1 cellular context compared by ENCODE assay signal in genomic region chr2:69306897-69307695, GRCh38.
TF ChIP-seq lines count a peak whose summit lies in the region.

No MANE protein-coding gene starts in this region.

TF ChIP-seq in WTC11, 78 proteins besides CTCF, POLR2A, EP300 and RAD21 (continued from another document and continues in another):
- TF ChIP-seq, protein P1, sequence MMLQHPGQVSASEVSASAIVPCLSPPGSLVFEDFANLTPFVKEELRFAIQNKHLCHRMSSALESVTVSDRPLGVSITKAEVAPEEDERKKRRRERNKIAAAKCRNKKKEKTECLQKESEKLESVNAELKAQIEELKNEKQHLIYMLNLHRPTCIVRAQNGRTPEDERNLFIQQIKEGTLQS (CRISPR knock-in tag; conservative IDR thresholded peaks at IDR 0.05): no peak
- TF ChIP-seq ZNF317 (CRISPR knock-in tag; IDR thresholded peaks at IDR 0.05; ENCODE audit: borderline replicate concordance, low read depth): no peak
- no peak for TF ChIP-seq NFE2L1 (CRISPR knock-in tag; IDR thresholded peaks at IDR 0.05)
- no peak for TF ChIP-seq FOXJ3 (CRISPR knock-in tag; IDR thresholded peaks at IDR 0.05; ENCODE audit: borderline replicate concordance)
- TF ChIP-seq PRDM15 (CRISPR knock-in tag; IDR thresholded peaks at IDR 0.05): no peak
- no peak for TF ChIP-seq ESRRA (CRISPR knock-in tag; IDR thresholded peaks at IDR 0.05; ENCODE audit: borderline replicate concordance)
- TF ChIP-seq GTF2I (CRISPR knock-in tag; conservative IDR thresholded peaks at IDR 0.05): no peak
- TF ChIP-seq IRF2 (CRISPR knock-in tag; IDR thresholded peaks at IDR 0.05; ENCODE audit: borderline replicate concordance, low read depth): no peak
- no peak for TF ChIP-seq ERG (CRISPR knock-in tag; IDR thresholded peaks at IDR 0.05)
- no peak for TF ChIP-seq ZNF396 (CRISPR knock-in tag; IDR thresholded peaks at IDR 0.05; ENCODE audit: borderline replicate concordance)
- TF ChIP-seq, protein P2, sequence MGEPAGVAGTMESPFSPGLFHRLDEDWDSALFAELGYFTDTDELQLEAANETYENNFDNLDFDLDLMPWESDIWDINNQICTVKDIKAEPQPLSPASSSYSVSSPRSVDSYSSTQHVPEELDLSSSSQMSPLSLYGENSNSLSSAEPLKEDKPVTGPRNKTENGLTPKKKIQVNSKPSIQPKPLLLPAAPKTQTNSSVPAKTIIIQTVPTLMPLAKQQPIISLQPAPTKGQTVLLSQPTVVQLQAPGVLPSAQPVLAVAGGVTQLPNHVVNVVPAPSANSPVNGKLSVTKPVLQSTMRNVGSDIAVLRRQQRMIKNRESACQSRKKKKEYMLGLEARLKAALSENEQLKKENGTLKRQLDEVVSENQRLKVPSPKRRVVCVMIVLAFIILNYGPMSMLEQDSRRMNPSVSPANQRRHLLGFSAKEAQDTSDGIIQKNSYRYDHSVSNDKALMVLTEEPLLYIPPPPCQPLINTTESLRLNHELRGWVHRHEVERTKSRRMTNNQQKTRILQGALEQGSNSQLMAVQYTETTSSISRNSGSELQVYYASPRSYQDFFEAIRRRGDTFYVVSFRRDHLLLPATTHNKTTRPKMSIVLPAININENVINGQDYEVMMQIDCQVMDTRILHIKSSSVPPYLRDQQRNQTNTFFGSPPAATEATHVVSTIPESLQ (CRISPR knock-in tag; IDR thresholded peaks at IDR 0.05): no peak
- TF ChIP-seq, protein P3, sequence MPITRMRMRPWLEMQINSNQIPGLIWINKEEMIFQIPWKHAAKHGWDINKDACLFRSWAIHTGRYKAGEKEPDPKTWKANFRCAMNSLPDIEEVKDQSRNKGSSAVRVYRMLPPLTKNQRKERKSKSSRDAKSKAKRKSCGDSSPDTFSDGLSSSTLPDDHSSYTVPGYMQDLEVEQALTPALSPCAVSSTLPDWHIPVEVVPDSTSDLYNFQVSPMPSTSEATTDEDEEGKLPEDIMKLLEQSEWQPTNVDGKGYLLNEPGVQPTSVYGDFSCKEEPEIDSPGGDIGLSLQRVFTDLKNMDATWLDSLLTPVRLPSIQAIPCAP (CRISPR knock-in tag; IDR thresholded peaks at IDR 0.05): no peak
- no peak for TF ChIP-seq JAZF1 (CRISPR knock-in tag; IDR thresholded peaks at IDR 0.05)
- 0 out of 2 replicates have a peak, but pooled peaks have one; percentile 13 for TF ChIP-seq JUN (CRISPR knock-in tag; IDR thresholded peaks at IDR 0.05)
- TF ChIP-seq, protein P4, sequence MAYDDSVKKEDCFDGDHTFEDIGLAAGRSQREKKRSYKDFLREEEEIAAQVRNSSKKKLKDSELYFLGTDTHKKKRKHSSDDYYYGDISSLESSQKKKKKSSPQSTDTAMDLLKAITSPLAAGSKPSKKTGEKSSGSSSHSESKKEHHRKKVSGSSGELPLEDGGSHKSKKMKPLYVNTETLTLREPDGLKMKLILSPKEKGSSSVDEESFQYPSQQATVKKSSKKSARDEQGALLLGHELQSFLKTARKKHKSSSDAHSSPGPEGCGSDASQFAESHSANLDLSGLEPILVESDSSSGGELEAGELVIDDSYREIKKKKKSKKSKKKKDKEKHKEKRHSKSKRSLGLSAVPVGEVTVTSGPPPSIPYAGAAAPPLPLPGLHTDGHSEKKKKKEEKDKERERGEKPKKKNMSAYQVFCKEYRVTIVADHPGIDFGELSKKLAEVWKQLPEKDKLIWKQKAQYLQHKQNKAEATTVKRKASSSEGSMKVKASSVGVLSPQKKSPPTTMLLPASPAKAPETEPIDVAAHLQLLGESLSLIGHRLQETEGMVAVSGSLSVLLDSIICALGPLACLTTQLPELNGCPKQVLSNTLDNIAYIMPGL (CRISPR knock-in tag; IDR thresholded peaks at IDR 0.05): peak; percentile 99
- TF ChIP-seq ZNF232 (CRISPR knock-in tag; IDR thresholded peaks at IDR 0.05): 0 out of 2 replicates have a peak, but pooled peaks have one; percentile 51
- no peak for TF ChIP-seq NR1H2 (CRISPR knock-in tag; IDR thresholded peaks at IDR 0.05)
- TF ChIP-seq USF2 (CRISPR knock-in tag; IDR thresholded peaks at IDR 0.05): no peak; the same call in 1 of the 2 replicates
- TF ChIP-seq, protein P5, sequence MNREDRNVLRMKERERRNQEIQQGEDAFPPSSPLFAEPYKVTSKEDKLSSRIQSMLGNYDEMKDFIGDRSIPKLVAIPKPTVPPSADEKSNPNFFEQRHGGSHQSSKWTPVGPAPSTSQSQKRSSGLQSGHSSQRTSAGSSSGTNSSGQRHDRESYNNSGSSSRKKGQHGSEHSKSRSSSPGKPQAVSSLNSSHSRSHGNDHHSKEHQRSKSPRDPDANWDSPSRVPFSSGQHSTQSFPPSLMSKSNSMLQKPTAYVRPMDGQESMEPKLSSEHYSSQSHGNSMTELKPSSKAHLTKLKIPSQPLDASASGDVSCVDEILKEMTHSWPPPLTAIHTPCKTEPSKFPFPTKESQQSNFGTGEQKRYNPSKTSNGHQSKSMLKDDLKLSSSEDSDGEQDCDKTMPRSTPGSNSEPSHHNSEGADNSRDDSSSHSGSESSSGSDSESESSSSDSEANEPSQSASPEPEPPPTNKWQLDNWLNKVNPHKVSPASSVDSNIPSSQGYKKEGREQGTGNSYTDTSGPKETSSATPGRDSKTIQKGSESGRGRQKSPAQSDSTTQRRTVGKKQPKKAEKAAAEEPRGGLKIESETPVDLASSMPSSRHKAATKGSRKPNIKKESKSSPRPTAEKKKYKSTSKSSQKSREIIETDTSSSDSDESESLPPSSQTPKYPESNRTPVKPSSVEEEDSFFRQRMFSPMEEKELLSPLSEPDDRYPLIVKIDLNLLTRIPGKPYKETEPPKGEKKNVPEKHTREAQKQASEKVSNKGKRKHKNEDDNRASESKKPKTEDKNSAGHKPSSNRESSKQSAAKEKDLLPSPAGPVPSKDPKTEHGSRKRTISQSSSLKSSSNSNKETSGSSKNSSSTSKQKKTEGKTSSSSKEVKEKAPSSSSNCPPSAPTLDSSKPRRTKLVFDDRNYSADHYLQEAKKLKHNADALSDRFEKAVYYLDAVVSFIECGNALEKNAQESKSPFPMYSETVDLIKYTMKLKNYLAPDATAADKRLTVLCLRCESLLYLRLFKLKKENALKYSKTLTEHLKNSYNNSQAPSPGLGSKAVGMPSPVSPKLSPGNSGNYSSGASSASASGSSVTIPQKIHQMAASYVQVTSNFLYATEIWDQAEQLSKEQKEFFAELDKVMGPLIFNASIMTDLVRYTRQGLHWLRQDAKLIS (CRISPR knock-in tag; IDR thresholded peaks at IDR 0.05; ENCODE audit: borderline replicate concordance): no peak
- TF ChIP-seq ZNF416 (CRISPR knock-in tag; IDR thresholded peaks at IDR 0.05): no peak
- no peak for TF ChIP-seq KAT7 (CRISPR knock-in tag; IDR thresholded peaks at IDR 0.05; ENCODE audit: borderline replicate concordance)
- TF ChIP-seq, protein P6, sequence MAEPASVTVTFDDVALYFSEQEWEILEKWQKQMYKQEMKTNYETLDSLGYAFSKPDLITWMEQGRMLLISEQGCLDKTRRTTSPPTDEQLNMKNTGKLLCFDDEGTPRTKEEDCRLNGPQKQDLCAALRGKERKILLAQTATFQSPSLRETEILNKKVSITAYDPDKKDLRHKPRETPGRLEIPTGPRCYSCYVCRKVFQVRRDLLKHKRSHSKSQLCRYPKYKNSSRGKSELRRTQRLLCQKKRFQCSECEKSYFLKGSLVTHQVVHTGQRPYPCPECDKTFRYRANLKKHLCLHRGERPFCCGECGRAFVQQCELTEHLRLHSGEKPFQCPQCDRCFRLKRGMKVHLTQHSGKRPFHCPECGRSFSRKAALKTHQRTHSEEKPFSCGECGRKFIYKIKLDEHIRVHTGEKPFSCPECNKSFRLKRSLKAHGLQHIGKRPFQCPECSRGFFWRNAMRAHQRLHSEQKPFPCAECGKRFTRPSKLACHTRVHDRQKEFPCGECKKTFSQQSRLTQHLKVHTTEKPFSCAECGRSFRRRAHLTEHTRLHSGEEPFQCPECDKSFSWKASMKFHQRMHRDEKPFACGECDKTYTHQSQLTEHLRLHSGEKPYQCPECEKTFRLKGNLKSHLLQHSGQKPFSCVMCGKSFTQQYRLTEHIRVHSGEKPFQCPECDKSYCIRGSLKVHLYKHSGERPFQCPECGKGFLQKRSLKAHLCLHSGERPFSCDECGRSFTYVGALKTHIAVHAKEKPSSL (CRISPR knock-in tag; conservative IDR thresholded peaks at IDR 0.05): no peak
- TF ChIP-seq NFATC4 (CRISPR knock-in tag; IDR thresholded peaks at IDR 0.05): no peak
- 0 out of 2 replicates have a peak, but pooled peaks have one; percentile 64 for TF ChIP-seq SMAD3 (CRISPR knock-in tag; IDR thresholded peaks at IDR 0.05; ENCODE audit: borderline replicate concordance)
- no peak for TF ChIP-seq GABPB1 (CRISPR knock-in tag; IDR thresholded peaks at IDR 0.05)
- TF ChIP-seq, protein P7, sequence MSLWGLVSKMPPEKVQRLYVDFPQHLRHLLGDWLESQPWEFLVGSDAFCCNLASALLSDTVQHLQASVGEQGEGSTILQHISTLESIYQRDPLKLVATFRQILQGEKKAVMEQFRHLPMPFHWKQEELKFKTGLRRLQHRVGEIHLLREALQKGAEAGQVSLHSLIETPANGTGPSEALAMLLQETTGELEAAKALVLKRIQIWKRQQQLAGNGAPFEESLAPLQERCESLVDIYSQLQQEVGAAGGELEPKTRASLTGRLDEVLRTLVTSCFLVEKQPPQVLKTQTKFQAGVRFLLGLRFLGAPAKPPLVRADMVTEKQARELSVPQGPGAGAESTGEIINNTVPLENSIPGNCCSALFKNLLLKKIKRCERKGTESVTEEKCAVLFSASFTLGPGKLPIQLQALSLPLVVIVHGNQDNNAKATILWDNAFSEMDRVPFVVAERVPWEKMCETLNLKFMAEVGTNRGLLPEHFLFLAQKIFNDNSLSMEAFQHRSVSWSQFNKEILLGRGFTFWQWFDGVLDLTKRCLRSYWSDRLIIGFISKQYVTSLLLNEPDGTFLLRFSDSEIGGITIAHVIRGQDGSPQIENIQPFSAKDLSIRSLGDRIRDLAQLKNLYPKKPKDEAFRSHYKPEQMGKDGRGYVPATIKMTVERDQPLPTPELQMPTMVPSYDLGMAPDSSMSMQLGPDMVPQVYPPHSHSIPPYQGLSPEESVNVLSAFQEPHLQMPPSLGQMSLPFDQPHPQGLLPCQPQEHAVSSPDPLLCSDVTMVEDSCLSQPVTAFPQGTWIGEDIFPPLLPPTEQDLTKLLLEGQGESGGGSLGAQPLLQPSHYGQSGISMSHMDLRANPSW (CRISPR knock-in tag; conservative IDR thresholded peaks at IDR 0.05; ENCODE audit: low read depth): no peak
- no peak for TF ChIP-seq EMX1 (CRISPR knock-in tag; IDR thresholded peaks at IDR 0.05)
- no peak for TF ChIP-seq ZNF281 (CRISPR knock-in tag; IDR thresholded peaks at IDR 0.05)
- peak; percentile 39; the same call in 1 of the 2 replicates for TF ChIP-seq SP1 (CRISPR knock-in tag; conservative IDR thresholded peaks at IDR 0.05)
